Comparison of ENCODE assay signal across 11 cellular contexts in the genomic region with DNA sequence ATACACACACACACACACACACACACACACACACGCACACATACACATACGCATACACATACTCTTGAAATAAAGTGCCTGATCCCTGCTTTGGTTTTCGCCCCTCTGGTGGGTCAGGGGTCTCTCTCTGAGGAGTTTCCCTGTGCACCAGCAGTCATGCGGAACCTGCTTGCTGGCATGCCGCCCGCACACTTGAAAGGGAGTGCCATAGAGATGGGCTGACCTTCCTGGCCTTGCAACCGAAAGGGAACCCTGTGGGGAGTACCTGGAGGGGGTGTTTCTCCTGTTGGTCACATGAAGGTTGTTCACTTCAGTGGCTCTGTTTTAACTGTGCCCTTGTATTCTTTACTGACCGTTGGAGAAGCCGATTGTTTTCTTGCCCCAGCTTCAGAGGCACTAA.
"Had no signal": no experiment of that assay in that cellular context is flagged by ENCODE, and none has a peak within 500 bp of the region (broad histone marks: within the 10 kb centered on the region; RNA-seq: fewer than 3 reads in every experiment).

No MANE protein-coding gene starts in this region.

- H3K36me3 ChIP-seq: esophagus muscularis mucosa, tibial nerve had no signal

- H3K27ac ChIP-seq: esophagus muscularis mucosa, parathyroid adenoma, skin epidermis, tibial nerve had no signal

- H3K9ac ChIP-seq: parathyroid adenoma had no signal

- H3K9me3 ChIP-seq: esophagus muscularis mucosa, tibial nerve had no signal

- H3K4me1 ChIP-seq: parathyroid adenoma had no signal

- H3K4me3 ChIP-seq: esophagus muscularis mucosa, skin epidermis, tibial nerve had no signal

- DNase-seq: activated CD8-positive, alpha-beta memory T cell treated with anti-CD3 and anti-CD28 coated beads, Interleukin-2, amount 50 U/mL, for 4 hours; activated CD8-positive, alpha-beta T cell treated with anti-CD3 and anti-CD28 coated beads for 36 hours; activated naive CD8-positive, alpha-beta T cell treated with anti-CD3 and anti-CD28 coated beads, Interleukin-2, amount 10 ng/mL, durations not matched to agents 7 days and 5 days; aorta; foreskin fibroblast; head of caudate nucleus; mesendoderm had no signal

- H3K27me3 ChIP-seq: esophagus muscularis mucosa, tibial nerve had no signal
